Comparison of ENCODE assay signal across 8 cellular contexts in genomic region chr6:43009124-43009523, GRCh38. TPM values are rescaled to one million over a fixed set of nuclear protein-coding genes. Genes with fewer than 3 reads are reported as not detected.
DNase-seq lines count a peak whose midpoint lies in the region; ATAC-seq and TF ChIP-seq lines count a peak whose summit lies in the region.

No MANE protein-coding gene starts in this region.

- H3K9me3 ChIP-seq in adrenal gland (replicated peaks in 1 of 3), result no peaks in the 10 kb centered on the region
- H3K9me3 ChIP-seq in right lobe of liver, result no peaks in the 10 kb centered on the region
- H3K9me3 ChIP-seq in suprapubic skin, result no peaks in the 10 kb centered on the region
- no peaks in the 10 kb centered on the region for H3K9me3 ChIP-seq in upper lobe of left lung

- H3K27me3 ChIP-seq in adrenal gland (no peaks in the 10 kb centered on the region), right lobe of liver (no peaks in the 10 kb centered on the region), suprapubic skin (no peaks in the 10 kb centered on the region), upper lobe of left lung (no peaks in the 10 kb centered on the region)

- no peak for ATAC-seq in right lobe of liver
- no peak for ATAC-seq in HG02623 (IDR thresholded peaks at IDR 0.05; ENCODE audit: unreplicated experiment)
- ATAC-seq in upper lobe of left lung (ENCODE audit: low FRiP score in 2 of 2), result no peak

- H3K4me3 ChIP-seq in adrenal gland (no peak overlapping the region), right lobe of liver (no peak overlapping the region), suprapubic skin (no peak overlapping the region), upper lobe of left lung (no peak overlapping the region)

- H3K4me1 ChIP-seq in adrenal gland (replicated peaks in 1 of 2) (peaks cover 0 to 16% of the 10 kb centered on the region in 2 donors), right lobe of liver (peaks cover 0 to 11% (median 3%) of the 10 kb centered on the region in 4 donors), suprapubic skin (peaks cover 18% of the 10 kb centered on the region), upper lobe of left lung (peaks cover 10 to 15% (median 13%) of the 10 kb centered on the region in 4 donors)

- TF ChIP-seq EP300 in suprapubic skin (IDR thresholded peaks at IDR 0.05) (no peak), upper lobe of left lung (IDR thresholded peaks at IDR 0.05) (no peak)

- TF ChIP-seq POLR2A in adrenal gland (IDR thresholded peaks at IDR 0.05), result no peak
- TF ChIP-seq POLR2A in right lobe of liver (IDR thresholded peaks at IDR 0.05), result no peak
- TF ChIP-seq POLR2A in suprapubic skin (IDR thresholded peaks at IDR 0.05), result no peak
- no peak for TF ChIP-seq POLR2A in upper lobe of left lung (IDR thresholded peaks at IDR 0.05)

- intact Hi-C loops in adrenal gland (cut with DNase I), result no loop called here
- intact Hi-C loops in right lobe of liver (cut with DNase I), result no loop called here

- TF ChIP-seq CTCF in adrenal gland (IDR thresholded peaks at IDR 0.05), result peak in 5 of 6 experiments; percentile 22 to 36 (median 30)
- peak; percentile 24 to 37 (median 28) for TF ChIP-seq CTCF in right lobe of liver (IDR thresholded peaks at IDR 0.05)
- peak in 1 of 2 donors; percentile 23 for TF ChIP-seq CTCF in suprapubic skin (IDR thresholded peaks at IDR 0.05)
- TF ChIP-seq CTCF in upper lobe of left lung (IDR thresholded peaks at IDR 0.05), result peak in 3 of 6 experiments; percentile 9 to 27 (median 11)

- H3K27ac ChIP-seq in adrenal gland, result no peak overlapping the region
- no peak overlapping the region for H3K27ac ChIP-seq in right lobe of liver
- no peak overlapping the region for H3K27ac ChIP-seq in suprapubic skin
- no peak overlapping the region for H3K27ac ChIP-seq in upper lobe of left lung

- 59 to 76% (median 68%) methylated on average over 4 to 6 of the region's 6 CpGs for WGBS in adrenal gland, 4 donors
- WGBS in right lobe of liver (ENCODE audit: insufficient coverage, low coverage, low lambda C conversion rate, missing lambda C conversion rate), result 49% methylated on average over 4 of the region's 6 CpGs
- 62% methylated on average over 3 of the region's 6 CpGs for WGBS in suprapubic skin
- 69 to 71% methylated on average over 6 of the region's 6 CpGs for WGBS in upper lobe of left lung, 2 donors

- H3K36me3 ChIP-seq in adrenal gland (replicated peaks in 1 of 2) (peaks cover 0 to 59% of the 10 kb centered on the region in 2 donors), right lobe of liver (peaks cover 0 to 41% (median 2%) of the 10 kb centered on the region in 4 donors), suprapubic skin (peaks cover 63% of the 10 kb centered on the region), upper lobe of left lung (peaks cover 8 to 68% (median 62%) of the 10 kb centered on the region in 4 donors)

- peak in 4 of 6 experiments; percentile 7 to 31 (median 24) for DNase-seq in stimulated activated naive CD4-positive, alpha-beta T cell (lab: John Stamatoyannopoulos, UW)
- no peak for DNase-seq in stimulated activated naive CD4-positive, alpha-beta T cell treated with Interleukin-2 at 50 U/mL for 16 hours (lab: John Stamatoyannopoulos, UW)
- DNase-seq in NCI-H82 treated with DMSO at 0.1 percent for 48 hours (lab: John Stamatoyannopoulos, UW; ENCODE audit: unreplicated experiment) (peak; percentile 9), adrenal gland (peak in 5 of 7 donors; percentile 31 to 77 (median 45)), right lobe of liver (no peak), suprapubic skin (ENCODE audit: low spot score in 2 of 2) (no peak), upper lobe of left lung (no peak)

RNA-seq across cellular contexts. Expression of gene MEA1, which starts 4.6 kb away (rescaled TPM):
- total RNA-seq in adrenal gland (100 to 1,000 TPM in 1 of 8 donors, 10 to 100 TPM in 7; 54.6 to 109 (median 68.6) TPM), right lobe of liver (10 to 100 TPM; 19.1 to 39.1 (median 25.2) TPM), suprapubic skin (10 to 100 TPM; 41.2 to 65.8 (median 61.5) TPM), upper lobe of left lung (10 to 100 TPM; 32.1 to 52.6 (median 43.0) TPM)
- polyA plus RNA-seq in adrenal gland, result 100 to 1,000 TPM in 2 of 3 donors, 10 to 100 TPM in 1; 81.1 to 142 (median 135) TPM

RNA-seq across cellular contexts. Expression of gene KLHDC3, which starts 4.9 kb away (rescaled TPM):
- 100 to 1,000 TPM in 6 of 8 donors, 10 to 100 TPM in 2; 72.3 to 139 (median 105) TPM for total RNA-seq in adrenal gland
- 100 to 1,000 TPM in 2 of 3 donors, 10 to 100 TPM in 1; 51.2 to 144 (median 112) TPM for polyA plus RNA-seq in adrenal gland
- total RNA-seq in right lobe of liver, result 10 to 100 TPM; 26.4 to 46.2 (median 41.7) TPM
- 10 to 100 TPM; 49.3 to 86.1 (median 63.1) TPM for total RNA-seq in suprapubic skin
- 10 to 100 TPM; 36.7 to 74.0 (median 59.3) TPM for total RNA-seq in upper lobe of left lung

RNA-seq across cellular contexts. Expression of gene RRP36, which starts 12.3 kb away (rescaled TPM):
- total RNA-seq in adrenal gland (10 to 100 TPM; 37.9 to 81.6 (median 50.7) TPM), right lobe of liver (10 to 100 TPM; 21.8 to 45.0 (median 23.3) TPM), suprapubic skin (10 to 100 TPM; 30.8 to 66.6 (median 53.6) TPM), upper lobe of left lung (10 to 100 TPM; 32.0 to 77.2 (median 45.9) TPM)
- 10 to 100 TPM; 29.6 to 98.2 (median 32.1) TPM for polyA plus RNA-seq in adrenal gland

RNA-seq across cellular contexts. Expression of gene PPP2R5D, which starts 24.8 kb away (rescaled TPM):
- total RNA-seq in adrenal gland (10 to 100 TPM; 24.2 to 97.8 (median 33.7) TPM), right lobe of liver (10 to 100 TPM; 11.5 to 24.0 (median 16.3) TPM), suprapubic skin (10 to 100 TPM; 35.1 to 51.9 (median 41.6) TPM), upper lobe of left lung (10 to 100 TPM; 22.8 to 45.1 (median 27.3) TPM)
- 10 to 100 TPM; 29.7 to 38.9 (median 37.9) TPM for polyA plus RNA-seq in adrenal gland

RNA-seq across cellular contexts. Expression of gene PEX6, which starts 30.1 kb away (rescaled TPM):
- total RNA-seq in adrenal gland (10 to 100 TPM; 21.5 to 63.9 (median 35.5) TPM), right lobe of liver (10 to 100 TPM; 15.7 to 25.9 (median 21.3) TPM), suprapubic skin (10 to 100 TPM; 18.6 to 48.0 (median 22.8) TPM), upper lobe of left lung (10 to 100 TPM in 5 of 6 donors, 1 to 10 TPM in 1; 6.5 to 36.7 (median 21.0) TPM)
- 10 to 100 TPM in 2 of 3 donors, 1 to 10 TPM in 1; 7.4 to 41.7 (median 22.7) TPM for polyA plus RNA-seq in adrenal gland

Comparison
In these comparisons a context has a peak if more than half of its experiments do, and no peak if none do; other contexts are left out.
1. DNase-seq: peak in stimulated activated naive CD4-positive, alpha-beta T cell (4 of 6), NCI-H82 treated with DMSO at 0.1 percent for 48 hours (single experiment) and adrenal gland (5 of 7); none in stimulated activated naive CD4-positive, alpha-beta T cell treated with Interleukin-2 at 50 U/mL for 16 hours (single experiment), right lobe of liver (0 of 3), suprapubic skin (0 of 2) and upper lobe of left lung (0 of 2).